Comparison of ENCODE assay signal across 12 cellular contexts in the genomic region with DNA sequence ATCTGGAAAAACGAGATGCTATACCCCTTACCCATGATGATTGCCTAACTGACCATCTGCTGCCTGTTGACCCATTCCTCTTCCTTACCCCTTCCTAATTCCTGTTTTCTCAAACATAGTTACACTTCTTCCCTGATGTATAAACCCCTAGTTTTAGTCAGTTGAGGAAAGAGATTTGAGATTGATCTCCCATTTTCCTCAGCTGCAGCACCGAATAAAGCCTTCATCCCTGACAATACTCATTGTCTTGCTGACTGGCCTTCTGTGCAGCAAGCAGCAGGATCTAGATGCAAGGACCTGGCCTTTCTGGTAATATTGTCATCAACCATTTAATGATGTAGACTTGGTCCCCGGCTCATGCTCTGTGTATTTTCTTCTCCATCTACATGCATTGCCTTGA. TPM values are rescaled to one million over a fixed set of nuclear protein-coding genes. Genes with fewer than 3 reads are reported as not detected.
A peak's percentile ranks its signal among the peaks of the same experiment; 100 is the strongest.
DNase-seq lines count a peak whose midpoint lies in the region; ATAC-seq and TF ChIP-seq lines count a peak whose summit lies in the region.
"Had no signal": no experiment of that assay in that cellular context is flagged by ENCODE, and none has a peak within 500 bp of the region (broad histone marks: within the 10 kb centered on the region; RNA-seq: fewer than 3 reads in every experiment).

No MANE protein-coding gene starts in this region.

- H3K9me3 Mint-ChIP-seq in MCF 10A (ENCODE audit: unreplicated experiment), result peaks cover 24% of the 10 kb centered on the region

- H3K27ac ChIP-seq in breast epithelium, result no peak overlapping the region
- H3K27ac ChIP-seq in VCaP, result peak overlapping the region; percentile 94
- no peak overlapping the region for H3K27ac ChIP-seq in iPS-18a (ENCODE audit: low read length)
- no peak overlapping the region for H3K27ac ChIP-seq in upper lobe of right lung
- no peak overlapping the region for H3K27ac ChIP-seq in osteoblast (ENCODE audit: low read depth, low read length)

- CTCF ChIA-PET in MCF 10A (lab: Yijun Ruan, JAX), result interaction anchor here (1.2 kb wide), 1 partner anchor 20 kb away, joined by 3 read pairs; no protein-coding TSS in a partner anchor

- H3K36me3 Mint-ChIP-seq in MCF 10A (ENCODE audit: insufficient read depth, unreplicated experiment), result peaks cover 32% of the 10 kb centered on the region

- ATAC-seq in upper lobe of right lung, result no peak
- ATAC-seq in HG03342 (IDR thresholded peaks at IDR 0.05; ENCODE audit: unreplicated experiment), result no peak

- H3K36me3 ChIP-seq in breast epithelium (no peaks in the 10 kb centered on the region), iPS-18a (ENCODE audit: control insufficient read depth, low read depth, low read length) (peaks cover 19% of the 10 kb centered on the region), upper lobe of right lung (peaks cover 23% of the 10 kb centered on the region), osteoblast (ENCODE audit: insufficient read depth, low read length) (peaks cover 23% of the 10 kb centered on the region)

- no TSS peak for BruUV-seq in MCF 10A (replicated peaks; lab: Mats Ljungman, UMichigan)

- no peaks in the 10 kb centered on the region for H3K4me1 ChIP-seq in breast epithelium
- peaks cover 9% of the 10 kb centered on the region for H3K4me1 ChIP-seq in iPS-18a (ENCODE audit: control insufficient read depth, low read depth, low read length)
- H3K4me1 ChIP-seq in upper lobe of right lung, result peaks cover 22% of the 10 kb centered on the region
- H3K4me1 ChIP-seq in osteoblast (ENCODE audit: insufficient read depth, low read length), result peaks cover 5% of the 10 kb centered on the region

- intact Hi-C loops in MCF 10A (cut with micrococcal nuclease), result no loop called here
- intact Hi-C loops in breast epithelium (cut with DNase I; ENCODE audit: low total_unique reads), result no loop called here
- intact Hi-C loops in upper lobe of right lung (cut with DNase I), result no loop called here

- TF ChIP-seq POLR2A in breast epithelium (IDR thresholded peaks at IDR 0.05), result no peak

- H3K4me3 ChIP-seq in breast epithelium, result no peak overlapping the region
- H3K4me3 ChIP-seq in iPS-18a (ENCODE audit: low read length), result peak overlapping the region; percentile 98
- H3K4me3 ChIP-seq in upper lobe of right lung, result peak overlapping the region; percentile 90
- no peak overlapping the region for H3K4me3 ChIP-seq in osteoblast (ENCODE audit: insufficient read depth, low read length)

- no peak overlapping the region for H3K9ac ChIP-seq in iPS-18a (ENCODE audit: low read length)

- H3K27ac Mint-ChIP-seq in MCF 10A (ENCODE audit: low read depth, unreplicated experiment), result peak overlapping the region; percentile 96

- POLR2A ChIA-PET in MCF 10A (lab: Yijun Ruan, JAX), result interaction anchor here (0.6 to 2.5 kb wide), 7 partner anchors 10 to 1353 kb away, joined by 3 to 23 read pairs (median 5); a partner anchor contains a TSS

- peak overlapping the region; percentile 97 for H3K4me3 Mint-ChIP-seq in MCF 10A (ENCODE audit: unreplicated experiment)

- no peaks in the 10 kb centered on the region for H3K27me3 Mint-ChIP-seq in MCF 10A (ENCODE audit: insufficient read depth, unreplicated experiment)

- peaks cover 0 to 5% of the 10 kb centered on the region in 2 donors for H3K9me3 ChIP-seq in breast epithelium
- H3K9me3 ChIP-seq in iPS-18a (ENCODE audit: control insufficient read depth, low read depth, low read length), result peaks cover 37% of the 10 kb centered on the region
- no peaks in the 10 kb centered on the region for H3K9me3 ChIP-seq in upper lobe of right lung
- no peaks in the 10 kb centered on the region for H3K9me3 ChIP-seq in osteoblast (ENCODE audit: low read depth, low read length)

- DNase-seq in MCF 10A (ENCODE audit: unreplicated experiment) (no peak), breast epithelium (ENCODE audit: low spot score in 2 of 2) (no peak), upper lobe of right lung (no peak), middle frontal gyrus (ENCODE audit: extremely low spot score, low spot score) (no peak), osteoblast (ENCODE audit: insufficient read length, low spot score, missing footprints) (no peak)
- DNase-seq: GDM1, NCI-H1436 had no signal

- H3K79me2 ChIP-seq in osteoblast (ENCODE audit: insufficient read depth, low read length), result peaks cover 36% of the 10 kb centered on the region

- H4K20me1 ChIP-seq in osteoblast (ENCODE audit: insufficient read depth, low read length), result peaks cover 27% of the 10 kb centered on the region

- H3K27me3 ChIP-seq in breast epithelium, result no peaks in the 10 kb centered on the region
- no peaks in the 10 kb centered on the region for H3K27me3 ChIP-seq in iPS-18a (ENCODE audit: control insufficient read depth, insufficient read depth, low read length)
- H3K27me3 ChIP-seq in upper lobe of right lung, result no peaks in the 10 kb centered on the region
- no peaks in the 10 kb centered on the region for H3K27me3 ChIP-seq in osteoblast (ENCODE audit: insufficient read depth, low read length)

- peaks cover 22% of the 10 kb centered on the region for H3K4me1 Mint-ChIP-seq in MCF 10A (ENCODE audit: insufficient read depth, unreplicated experiment)

- no peak overlapping the region for H2AFZ ChIP-seq in osteoblast (ENCODE audit: low read length)

- TF ChIP-seq CTCF in MCF 10A (IDR thresholded peaks at IDR 0.05; ENCODE audit: unreplicated experiment), result no peak
- no peak for TF ChIP-seq CTCF in breast epithelium (IDR thresholded peaks at IDR 0.05)
- no peak for TF ChIP-seq CTCF in VCaP (conservative IDR thresholded peaks at IDR 0.05)
- no peak for TF ChIP-seq CTCF in upper lobe of right lung (IDR thresholded peaks at IDR 0.05)
- no peak for TF ChIP-seq CTCF in osteoblast (IDR thresholded peaks at IDR 0.05; ENCODE audit: extremely low read depth, low read depth, low read length)

- no peak overlapping the region for H3K4me2 ChIP-seq in osteoblast (ENCODE audit: insufficient read depth, low read length)

RNA-seq across cellular contexts. Expression of a gene that starts 1.0 kb away (rescaled TPM):
- total RNA-seq in MCF 10A (2022) (34.4 and 41.1 TPM in 2 replicates), breast epithelium (10 to 100 TPM; 29.2 to 66.2 (median 47.4) TPM), upper lobe of right lung (36.1 TPM), osteoblast (26.5 and 32.9 TPM in 2 replicates)

RNA-seq across cellular contexts. Expression of a gene that starts 23.0 kb away (rescaled TPM):
- not detected in 2 replicates for total RNA-seq in MCF 10A (2022)
- not detected for total RNA-seq in breast epithelium
- total RNA-seq in upper lobe of right lung, result not detected
- total RNA-seq in osteoblast, result not detected in 2 replicates
- total RNA-seq: activated CD8-positive, alpha-beta memory T cell treated with anti-CD3 and anti-CD28 coated beads for 36 hours; epithelial cell of proximal tubule had no signal

RNA-seq across cellular contexts. Expression of a gene that starts 40.5 kb away (rescaled TPM):
- total RNA-seq in MCF 10A (2022) (0.93 and 1.2 TPM in 2 replicates), breast epithelium (1 to 10 TPM in 2 of 3 donors, under 1 TPM in 1; 0.64 to 3.4 (median 1.3) TPM), upper lobe of right lung (0.87 TPM), osteoblast (0.29 and 1.4 TPM in 2 replicates)

RNA-seq across cellular contexts. Expression of a gene that starts 45.3 kb away (rescaled TPM):
- not detected in 2 replicates for total RNA-seq in MCF 10A (2022)
- not detected for total RNA-seq in breast epithelium
- total RNA-seq in upper lobe of right lung, result not detected
- not detected in 2 replicates for total RNA-seq in osteoblast
- total RNA-seq: activated CD8-positive, alpha-beta memory T cell treated with anti-CD3 and anti-CD28 coated beads for 36 hours; epithelial cell of proximal tubule had no signal

RNA-seq across cellular contexts. Expression of a gene that starts 50.1 kb away (rescaled TPM):
- total RNA-seq in MCF 10A (2022) (11.8 and 12.2 TPM in 2 replicates), breast epithelium (10 to 100 TPM; 17.0 to 29.9 (median 19.8) TPM), upper lobe of right lung (14.6 TPM), osteoblast (32.1 and 34.0 TPM in 2 replicates)

Comparison
In these comparisons a context has a peak if more than half of its experiments do, and no peak if none do; other contexts are left out.
1. H3K4me3 ChIP-seq: peak in iPS-18a (single experiment) and upper lobe of right lung (single experiment); none in breast epithelium (0 of 3) and osteoblast (single experiment).